8 cellular contexts compared by ENCODE assay signal in genomic region chr2:54454922-54455583, GRCh38. TPM values are rescaled to one million over a fixed set of nuclear protein-coding genes. Genes with fewer than 3 reads are reported as not detected.
DNase-seq lines count a peak whose midpoint lies in the region; ATAC-seq lines count a peak whose summit lies in the region.

No MANE protein-coding gene starts in this region.

- no peaks in the 10 kb centered on the region for H3K9me3 Mint-ChIP-seq in activated naive CD4-positive, alpha-beta T cell treated with anti-CD3 and anti-CD28 coated beads for 36 hours
- no peaks in the 10 kb centered on the region for H3K9me3 Mint-ChIP-seq in stimulated activated effector memory CD8-positive, alpha-beta T cell treated with anti-CD3 and anti-CD28 coated beads, Interleukin-12 subunit alpha, Interleukin-12 subunit beta, amount 100 ng/mL, for 72 hours

- no peak for ATAC-seq in stimulated activated effector memory CD8-positive, alpha-beta T cell treated with anti-CD3 and anti-CD28 coated beads, Interleukin-12 subunit alpha, Interleukin-12 subunit beta, amount 100 ng/mL, for 72 hours
- ATAC-seq in GM19023 (IDR thresholded peaks at IDR 0.05; ENCODE audit: unreplicated experiment), result no peak

- H3K4me3 ChIP-seq in iPS-20b (ENCODE audit: low read length), result peak overlapping the region; percentile 98

- H3K36me3 Mint-ChIP-seq in activated naive CD4-positive, alpha-beta T cell treated with anti-CD3 and anti-CD28 coated beads for 36 hours (ENCODE audit: low read depth), result no peaks in the 10 kb centered on the region
- H3K36me3 Mint-ChIP-seq in stimulated activated effector memory CD8-positive, alpha-beta T cell treated with anti-CD3 and anti-CD28 coated beads, Interleukin-12 subunit alpha, Interleukin-12 subunit beta, amount 100 ng/mL, for 72 hours, result no peaks in the 10 kb centered on the region

- H3K27ac ChIP-seq in iPS-20b (ENCODE audit: low read length), result no peak overlapping the region

- H3K9ac ChIP-seq in iPS-20b (ENCODE audit: low read depth, low read length), result peak overlapping the region; percentile 81; the same call in 1 of the 2 replicates

- H3K4me3 Mint-ChIP-seq in activated naive CD4-positive, alpha-beta T cell treated with anti-CD3 and anti-CD28 coated beads for 36 hours, result peak overlapping the region; percentile 62
- H3K4me3 Mint-ChIP-seq in stimulated activated effector memory CD8-positive, alpha-beta T cell treated with anti-CD3 and anti-CD28 coated beads, Interleukin-12 subunit alpha, Interleukin-12 subunit beta, amount 100 ng/mL, for 72 hours, result peak overlapping the region; percentile 46

- peaks cover 35% of the 10 kb centered on the region for H3K27me3 Mint-ChIP-seq in activated naive CD4-positive, alpha-beta T cell treated with anti-CD3 and anti-CD28 coated beads for 36 hours (ENCODE audit: low read depth)

- no peak overlapping the region for H3K27ac Mint-ChIP-seq in activated naive CD4-positive, alpha-beta T cell treated with anti-CD3 and anti-CD28 coated beads for 36 hours
- no peak overlapping the region for H3K27ac Mint-ChIP-seq in stimulated activated effector memory CD8-positive, alpha-beta T cell treated with anti-CD3 and anti-CD28 coated beads, Interleukin-12 subunit alpha, Interleukin-12 subunit beta, amount 100 ng/mL, for 72 hours

- no peak for DNase-seq in activated naive CD4-positive, alpha-beta T cell treated with anti-CD3 and anti-CD28 coated beads for 36 hours
- no peak for DNase-seq in activated naive CD4-positive, alpha-beta T cell (lab: John Stamatoyannopoulos, UW)
- DNase-seq in anterior cingulate cortex (lab: John Stamatoyannopoulos, UW) (peak in 38 of 58 donors; percentile 13 to 75 (median 51)), NCI-H2029 (lab: John Stamatoyannopoulos, UW) (no peak)
- DNase-seq in stimulated activated effector memory CD8-positive, alpha-beta T cell treated with anti-CD3 and anti-CD28 coated beads, Interleukin-12 subunit alpha, Interleukin-12 subunit beta, amount 100 ng/mL, for 72 hours (ENCODE audit: low spot score in 2 of 2), result no peak
- DNase-seq in central memory CD4-positive, alpha-beta T cell, result no peak

- peaks cover 16% of the 10 kb centered on the region for H3K4me1 ChIP-seq in iPS-20b (ENCODE audit: insufficient read depth, low read length)

- peaks cover 13% of the 10 kb centered on the region for H3K4me1 Mint-ChIP-seq in activated naive CD4-positive, alpha-beta T cell treated with anti-CD3 and anti-CD28 coated beads for 36 hours (ENCODE audit: low read depth)
- H3K4me1 Mint-ChIP-seq in stimulated activated effector memory CD8-positive, alpha-beta T cell treated with anti-CD3 and anti-CD28 coated beads, Interleukin-12 subunit alpha, Interleukin-12 subunit beta, amount 100 ng/mL, for 72 hours, result peaks cover 16% of the 10 kb centered on the region

- CTCF ChIA-PET in activated naive CD4-positive, alpha-beta T cell treated with anti-CD3 and anti-CD28 coated beads for 36 hours (lab: Charles Lee), result no interaction called here

- peaks cover 36% of the 10 kb centered on the region for H3K27me3 ChIP-seq in iPS-20b (ENCODE audit: insufficient read depth, low read length)

- H3K36me3 ChIP-seq in iPS-20b (ENCODE audit: insufficient read depth, low read depth, low read length), result no peaks in the 10 kb centered on the region

- intact Hi-C loops in activated naive CD4-positive, alpha-beta T cell treated with anti-CD3 and anti-CD28 coated beads for 36 hours (cut with micrococcal nuclease), result loop anchor here (2.0 to 5.0 kb wide), 4 partner anchors 47 to 340 kb away; partner anchors contain the start of gene ACYP2

- H3K9me3 ChIP-seq in iPS-20b (ENCODE audit: insufficient read depth, low read depth, low read length), result no peaks in the 10 kb centered on the region

RNA-seq across cellular contexts. Expression of gene SPTBN1, which starts 1.1 kb away (rescaled TPM):
- total RNA-seq in activated naive CD4-positive, alpha-beta T cell treated with anti-CD3 and anti-CD28 coated beads for 36 hours, result 100 to 1,000 TPM; 103 to 107 TPM

Comparison
In these comparisons a context has a peak if more than half of its experiments do, and no peak if none do; other contexts are left out.
1. DNase-seq: peak in anterior cingulate cortex (38 of 58); none in activated naive CD4-positive, alpha-beta T cell treated with anti-CD3 and anti-CD28 coated beads for 36 hours (single experiment), activated naive CD4-positive, alpha-beta T cell (0 of 4), stimulated activated effector memory CD8-positive, alpha-beta T cell treated with anti-CD3 and anti-CD28 coated beads, Interleukin-12 subunit alpha, Interleukin-12 subunit beta, amount 100 ng/mL, for 72 hours (0 of 2), central memory CD4-positive, alpha-beta T cell (single experiment) and NCI-H2029 (single experiment).